Comparison of ENCODE assay signal across 19 cellular contexts in genomic region chr4:36222702-36223101, GRCh38. TPM values are rescaled to one million over a fixed set of nuclear protein-coding genes. Genes with fewer than 3 reads are reported as not detected.
A peak's percentile ranks its signal among the peaks of the same experiment; 100 is the strongest.
DNase-seq lines count a peak whose midpoint lies in the region; ATAC-seq, FAIRE-seq and TF ChIP-seq lines count a peak whose summit lies in the region.
"Had no signal": no experiment of that assay in that cellular context is flagged by ENCODE, and none has a peak within 500 bp of the region (broad histone marks: within the 10 kb centered on the region; RNA-seq: fewer than 3 reads in every experiment).

No MANE protein-coding gene starts in this region.

- no peaks in the 10 kb centered on the region for H3K27me3 Mint-ChIP-seq in activated T-helper 17 cell treated with anti-CD3 and anti-CD28 coated beads, Interleukin-2, amount 50 U/mL, for 72 hours
- H3K27me3 Mint-ChIP-seq in activated naive CD8-positive, alpha-beta T cell treated with anti-CD3 and anti-CD28 coated beads for 36 hours = no peaks in the 10 kb centered on the region

- no peak for TF ChIP-seq CTCF in epithelial cell of esophagus (IDR thresholded peaks at IDR 0.05; ENCODE audit: insufficient read depth, low read depth, low read length, missing control alignments)

- no peak overlapping the region for H3K27ac Mint-ChIP-seq in activated T-helper 17 cell treated with anti-CD3 and anti-CD28 coated beads, Interleukin-2, amount 50 U/mL, for 72 hours
- no peak overlapping the region for H3K27ac Mint-ChIP-seq in activated naive CD8-positive, alpha-beta T cell treated with anti-CD3 and anti-CD28 coated beads for 36 hours
- H3K27ac Mint-ChIP-seq: HFFc6 had no signal

- peak; percentile 52 for FAIRE-seq in GM19239 (lab: Jason Lieb, UNC)
- FAIRE-seq: A549, H1 had no signal

- intact Hi-C loops in posterior cingulate gyrus (cut with DNase I) = no loop called here

- H3K4me1 Mint-ChIP-seq in activated T-helper 17 cell treated with anti-CD3 and anti-CD28 coated beads, Interleukin-2, amount 50 U/mL, for 72 hours = peaks cover 50% of the 10 kb centered on the region
- peaks cover 55% of the 10 kb centered on the region for H3K4me1 Mint-ChIP-seq in activated naive CD8-positive, alpha-beta T cell treated with anti-CD3 and anti-CD28 coated beads for 36 hours

- DNase-seq in A172 (ENCODE audit: low spot score) = peak; percentile 8
- no peak for DNase-seq in GM19239 (ENCODE audit: insufficient read length, low spot score)
- DNase-seq in epithelial cell of esophagus (ENCODE audit: low read depth) = peak; percentile 26
- DNase-seq in posterior cingulate gyrus = no peak
- no peak for DNase-seq in activated naive CD8-positive, alpha-beta T cell treated with anti-CD3 and anti-CD28 coated beads for 36 hours
- DNase-seq in NCI-H774 (lab: John Stamatoyannopoulos, UW) = no peak
- no peak for DNase-seq in DMS53 treated with DMSO at 0.1 percent for 48 hours (lab: John Stamatoyannopoulos, UW; ENCODE audit: unreplicated experiment)
- DNase-seq: DMS79, GDM1, HFFc6, MG63, NCI-H1105, NCI-H1694 treated with DMSO at 0.1 percent for 48 hours, NCI-H446 treated with DMSO at 0.1 percent for 48 hours had no signal

- H3K4me3 ChIP-seq in epithelial cell of esophagus (ENCODE audit: low read length) = no peak overlapping the region
- H3K4me3 ChIP-seq: A549, MG63 had no signal

- peaks cover 34% of the 10 kb centered on the region for H3K36me3 Mint-ChIP-seq in activated T-helper 17 cell treated with anti-CD3 and anti-CD28 coated beads, Interleukin-2, amount 50 U/mL, for 72 hours (ENCODE audit: low read depth)
- H3K36me3 Mint-ChIP-seq in activated naive CD8-positive, alpha-beta T cell treated with anti-CD3 and anti-CD28 coated beads for 36 hours = peaks cover 24% of the 10 kb centered on the region

- ATAC-seq in activated T-helper 17 cell treated with anti-CD3 and anti-CD28 coated beads, Interleukin-2, amount 50 U/mL, for 72 hours (replicated peaks) = no peak
- ATAC-seq: A549 had no signal

- peak overlapping the region; percentile 33 for H3K4me3 Mint-ChIP-seq in activated T-helper 17 cell treated with anti-CD3 and anti-CD28 coated beads, Interleukin-2, amount 50 U/mL, for 72 hours
- H3K4me3 Mint-ChIP-seq in activated naive CD8-positive, alpha-beta T cell treated with anti-CD3 and anti-CD28 coated beads for 36 hours = no peak overlapping the region
- H3K4me3 Mint-ChIP-seq: CD14-positive monocyte, HFFc6 had no signal

- no peaks in the 10 kb centered on the region for H3K9me3 Mint-ChIP-seq in activated T-helper 17 cell treated with anti-CD3 and anti-CD28 coated beads, Interleukin-2, amount 50 U/mL, for 72 hours
- H3K9me3 Mint-ChIP-seq in activated naive CD8-positive, alpha-beta T cell treated with anti-CD3 and anti-CD28 coated beads for 36 hours = no peaks in the 10 kb centered on the region
- H3K9me3 Mint-ChIP-seq: CD14-positive monocyte had no signal

RNA-seq across cellular contexts. Expression of gene ARAP2, which starts 21.6 kb away (rescaled TPM):
- 7.4 and 26.9 TPM in 2 replicates for total RNA-seq in A172 (2014; rRNA removed; shearing (Covaris generic))
- total RNA-seq in activated T-helper 17 cell treated with anti-CD3 and anti-CD28 coated beads, Interleukin-2, amount 50 U/mL, for 72 hours = 10 to 100 TPM; 44.8 to 51.7 TPM
- 10 to 100 TPM; 21.0 to 27.0 TPM for total RNA-seq in activated naive CD8-positive, alpha-beta T cell treated with anti-CD3 and anti-CD28 coated beads for 36 hours
- total RNA-seq: HFFc6 had no signal

RNA-seq across cellular contexts. Expression of gene DTHD1, which starts 58.7 kb away (rescaled TPM):
- not detected in 2 replicates for total RNA-seq in A172 (2014; rRNA removed; shearing (Covaris generic))
- total RNA-seq in activated T-helper 17 cell treated with anti-CD3 and anti-CD28 coated beads, Interleukin-2, amount 50 U/mL, for 72 hours = under 1 TPM; 0.74 to 0.99 TPM
- total RNA-seq in activated naive CD8-positive, alpha-beta T cell treated with anti-CD3 and anti-CD28 coated beads for 36 hours = under 1 TPM; 0.08 to 0.12 TPM
- total RNA-seq: H1, HFFc6, RPMI7951 had no signal

Comparison
In these comparisons a context has a peak if more than half of its experiments do, and no peak if none do; other contexts are left out.
1. DNase-seq: peak in A172 (single experiment) and epithelial cell of esophagus (single experiment); none in GM19239 (single experiment), posterior cingulate gyrus (0 of 10), activated naive CD8-positive, alpha-beta T cell treated with anti-CD3 and anti-CD28 coated beads for 36 hours (single experiment), NCI-H774 (single experiment) and DMS53 treated with DMSO at 0.1 percent for 48 hours (single experiment).